ENCODE assay signal across 1 cellular context in genomic region chr19:45641274-45642105, GRCh38.
TF ChIP-seq lines count a peak whose summit lies in the region.

No MANE protein-coding gene starts in this region.

TF ChIP-seq in IMR-90, 13 proteins besides CTCF, POLR2A, EP300 and RAD21:
- TF ChIP-seq MAZ (IDR thresholded peaks at IDR 0.05; ENCODE audit: borderline replicate concordance, low read depth, low read length) (no peak), RFX5 (IDR thresholded peaks at IDR 0.05; ENCODE audit: low read depth, low read length) (no peak), NFE2L2 (IDR thresholded peaks at IDR 0.05; ENCODE audit: low read depth, low read length) (no peak), CHD1 (IDR thresholded peaks at IDR 0.05; ENCODE audit: low read depth, low read length) (no peak), ELK1 (IDR thresholded peaks at IDR 0.05; ENCODE audit: borderline replicate concordance, low read depth, low read length) (no peak), USF2 (IDR thresholded peaks at IDR 0.05; ENCODE audit: low read depth, low read length) (no peak), RCOR1 (IDR thresholded peaks at IDR 0.05; ENCODE audit: insufficient replicate concordance, low read length) (no peak), MAFK (IDR thresholded peaks at IDR 0.05; ENCODE audit: low read depth, low read length) (no peak), BHLHE40 (IDR thresholded peaks at IDR 0.05; ENCODE audit: low read depth, low read length) (no peak)
